28 cellular contexts compared by ENCODE assay signal in the genomic region with DNA sequence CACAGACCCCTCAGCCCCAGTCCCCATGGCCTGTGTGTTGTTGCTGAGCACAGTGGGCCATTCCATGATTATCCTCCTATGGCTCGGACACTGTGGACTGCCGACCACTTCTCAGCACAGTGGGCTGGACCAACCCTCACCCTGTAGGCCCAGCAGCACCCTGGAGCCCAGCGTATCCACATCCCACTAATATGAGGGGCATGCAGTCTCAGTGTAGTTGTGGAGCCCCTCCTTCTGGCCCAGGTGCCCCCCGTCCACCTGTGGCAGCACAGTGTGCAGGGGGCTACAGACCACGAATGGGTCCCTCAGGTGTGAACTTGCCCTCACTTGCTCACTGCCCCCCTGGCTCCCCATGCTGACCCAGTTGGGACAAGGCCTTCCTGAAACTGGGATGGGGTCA. TPM values are rescaled to one million over a fixed set of nuclear protein-coding genes. Genes with fewer than 3 reads are reported as not detected.
"Had no signal": no experiment of that assay in that cellular context is flagged by ENCODE, and none has a peak within 500 bp of the region (broad histone marks: within the 10 kb centered on the region; RNA-seq: fewer than 3 reads in every experiment).

No MANE protein-coding gene starts in this region.

- H3K9me3 ChIP-seq: breast epithelium, SJCRH30, SK-N-SH had no signal

- H3K4me1 ChIP-seq: breast epithelium had no signal

- H3K27me3 ChIP-seq: breast epithelium, SJCRH30 had no signal

- DNase-seq: activated CD4-positive, alpha-beta T cell treated with anti-CD3 and anti-CD28 coated beads for 48 hours; activated CD4-positive, alpha-beta T cell treated with anti-CD3 and anti-CD28 coated beads, Interleukin-2, amount 50 U/mL, for 48 hours; activated effector memory CD4-positive, alpha-beta T cell treated with Interleukin-2 at 50 U/mL for 16 hours; activated naive CD4-positive, alpha-beta T cell; activated T-cell treated with anti-CD3 and anti-CD28 coated beads for 4 hours; aorta; central memory CD4-positive, alpha-beta T cell; KG1; NCI-H1092 treated with DMSO at 0.1 percent for 48 hours; NCI-H1417 treated with DMSO at 0.1 percent for 48 hours; NCI-H1694; NCI-H2029; NCI-H2107; NCI-H2171 treated with DMSO at 0.1 percent for 48 hours; NCI-H345; NCI-H510A; NCI-H69; NK-92 treated with Interleukin-12 subunit alpha and Interleukin-12 subunit beta, amount 100 ng/mL, for 24 hours; OCI-M1; Right ventricle myocardium superior; SJCRH30; SK-N-SH; T-helper 1 cell had no signal

- H3K4me2 ChIP-seq: SK-N-SH had no signal

- H3K27ac Mint-ChIP-seq: activated naive CD4-positive, alpha-beta T cell treated with anti-CD3 and anti-CD28 coated beads, Interleukin-2, amount 50 U/mL, for 24 hours had no signal

- H3K27ac ChIP-seq: breast epithelium, SJCRH30 had no signal

- H3K9ac ChIP-seq: SK-N-SH had no signal

- H3K9me3 Mint-ChIP-seq: activated naive CD4-positive, alpha-beta T cell treated with anti-CD3 and anti-CD28 coated beads, Interleukin-2, amount 50 U/mL, for 24 hours had no signal

- H3K4me3 Mint-ChIP-seq: activated naive CD4-positive, alpha-beta T cell treated with anti-CD3 and anti-CD28 coated beads, Interleukin-2, amount 50 U/mL, for 24 hours had no signal

- H3K36me3 ChIP-seq: breast epithelium, SJCRH30 had no signal

- H3K36me3 Mint-ChIP-seq: activated naive CD4-positive, alpha-beta T cell treated with anti-CD3 and anti-CD28 coated beads, Interleukin-2, amount 50 U/mL, for 24 hours had no signal

- H3K27me3 Mint-ChIP-seq: activated naive CD4-positive, alpha-beta T cell treated with anti-CD3 and anti-CD28 coated beads, Interleukin-2, amount 50 U/mL, for 24 hours had no signal

- H3K4me3 ChIP-seq: breast epithelium, SJCRH30 had no signal

- ATAC-seq: activated CD4-positive, CD25-positive, alpha-beta regulatory T cell treated with anti-CD3 and anti-CD28 coated beads, Interleukin-2, amount 50 U/mL, for 24 hours; Panc1 had no signal

RNA-seq across cellular contexts. Expression of gene RNF212, which starts 51.1 kb away (rescaled TPM):
- total RNA-seq: MCF 10A, SJCRH30 had no signal
